20 cellular contexts compared by ENCODE assay signal in the genomic region with DNA sequence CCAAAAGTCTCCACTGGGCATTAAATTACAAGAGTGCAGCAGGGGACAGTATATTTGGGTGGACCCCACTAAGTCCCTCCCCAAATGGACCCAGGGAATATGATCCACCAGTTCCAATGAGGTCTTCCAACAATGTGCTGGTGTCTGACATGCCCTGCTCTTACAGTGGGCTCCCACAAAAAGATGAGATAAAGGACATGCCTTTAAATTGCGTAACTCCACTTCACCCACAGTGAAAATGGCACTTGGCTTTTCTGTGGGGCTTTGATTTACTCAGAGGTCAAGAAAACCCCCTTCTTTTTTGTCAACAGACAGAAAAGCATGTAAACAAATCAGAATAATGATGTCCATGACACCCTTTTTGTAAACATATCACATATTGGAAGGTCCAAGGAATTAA.
DNase-seq lines count a peak whose midpoint lies in the region; ATAC-seq, FAIRE-seq and TF ChIP-seq lines count a peak whose summit lies in the region.
"Had no signal": no experiment of that assay in that cellular context is flagged by ENCODE, and none has a peak within 500 bp of the region (broad histone marks: within the 10 kb centered on the region; RNA-seq: fewer than 3 reads in every experiment).

No MANE protein-coding gene starts in this region.

- no peak for TF ChIP-seq POLR2A in HepG2 (IDR thresholded peaks at IDR 0.05; ENCODE audit: insufficient read depth in 1 of 2, low read depth in 2 of 2, low read length in 2 of 2)
- TF ChIP-seq POLR2A in right lobe of liver (IDR thresholded peaks at IDR 0.05) = no peak
- no peak for TF ChIP-seq POLR2A in IMR-90 (IDR thresholded peaks at IDR 0.05; ENCODE audit: low read depth, low read length)

- no peak overlapping the region for H3K4ac ChIP-seq in IMR-90 (ENCODE audit: low read depth, low read length)

- TF ChIP-seq CTCF in HepG2 (CRISPR knock-in tag; IDR thresholded peaks at IDR 0.05) = no peak
- no peak for TF ChIP-seq CTCF in right lobe of liver (IDR thresholded peaks at IDR 0.05)
- no peak for TF ChIP-seq CTCF in IMR-90 (conservative IDR thresholded peaks at IDR 0.05; ENCODE audit: low read depth, low read length)
- no peak for TF ChIP-seq CTCF in A673 (conservative IDR thresholded peaks at IDR 0.05; ENCODE audit: low read depth, low read length)
- TF ChIP-seq CTCF in ascending aorta (IDR thresholded peaks at IDR 0.05) = no peak

- ATAC-seq in HepG2 (no peak), right lobe of liver (no peak), IMR-90 (ENCODE audit: low read depth) (no peak)
- no peak for ATAC-seq in stimulated activated naive B cell treated with anti-CD40 and anti-IgM and Interleukin-4, amounts not matched to agents 10 μg/mL and 1 μg/mL and 100 μg/mL, for 72 hours (replicated peaks)
- ATAC-seq: CD8-positive, alpha-beta T cell; GM23338; HCT116 had no signal

- H3K27ac Mint-ChIP-seq in stimulated activated naive B cell treated with anti-CD40 and anti-IgM and Interleukin-4, amounts not matched to agents 10 μg/mL and 1 μg/mL and 100 μg/mL, for 72 hours = peak overlapping the region; percentile 37
- H3K27ac Mint-ChIP-seq: CD4-positive, CD25-positive, alpha-beta regulatory T cell; CD8-positive, alpha-beta T cell; GM23338; H9 had no signal

- no peak overlapping the region for H2BK15ac ChIP-seq in IMR-90 (ENCODE audit: low read depth, low read length)

- BruUV-seq in HepG2 (replicated peaks; lab: Mats Ljungman, UMichigan) (no TSS peak), IMR-90 (replicated peaks; lab: Mats Ljungman, UMichigan) (no TSS peak), A673 (replicated peaks; lab: Mats Ljungman, UMichigan) (no TSS peak)

- H3K14ac ChIP-seq in IMR-90 (replicated peaks; ENCODE audit: low read depth, low read length) = no peak overlapping the region

- intact Hi-C loops in HepG2 (cut with micrococcal nuclease; ENCODE audit: unreplicated experiment) = no loop called here
- intact Hi-C loops in right lobe of liver (cut with DNase I) = no loop called here
- intact Hi-C loops in IMR-90 (cut with micrococcal nuclease) = no loop called here
- intact Hi-C loops in A673 (cut with micrococcal nuclease; ENCODE audit: unreplicated experiment) = no loop called here
- intact Hi-C loops in ascending aorta (cut with DNase I) = no loop called here

- no peaks in the 10 kb centered on the region; a peak in 1 of 5 replicates for H3K27me3 ChIP-seq in HepG2 (ENCODE audit: control insufficient read depth in 1 of 2, insufficient read depth in 2 of 2, low read length in 2 of 2)
- no peaks in the 10 kb centered on the region for H3K27me3 ChIP-seq in right lobe of liver
- H3K27me3 ChIP-seq in IMR-90 (ENCODE audit: control insufficient read depth, insufficient read depth, low read length) = no peaks in the 10 kb centered on the region
- no peaks in the 10 kb centered on the region for H3K27me3 ChIP-seq in A673 (replicated peaks; ENCODE audit: insufficient read depth, low read depth, low read length, poor library complexity)
- H3K27me3 ChIP-seq in ascending aorta = no peaks in the 10 kb centered on the region

- 9% methylated on average over 1 of the region's 1 CpG for WGBS in HepG2 (ENCODE audit: low lambda C conversion rate)
- WGBS in right lobe of liver (ENCODE audit: insufficient coverage, low coverage, low lambda C conversion rate, missing lambda C conversion rate) = 35% methylated on average over 1 of the region's 1 CpG
- WGBS in IMR-90 (ENCODE audit: extremely low coverage in 2 of 2, insufficient read length in 1 of 2), 2 experiments = no CpG with 5 or more reads among the region's 1 CpG

- H3K36me3 Mint-ChIP-seq in stimulated activated naive B cell treated with anti-CD40 and anti-IgM and Interleukin-4, amounts not matched to agents 10 μg/mL and 1 μg/mL and 100 μg/mL, for 72 hours = peaks cover 22 to 57% of the 10 kb centered on the region in 2 donors
- H3K36me3 Mint-ChIP-seq: CD4-positive, CD25-positive, alpha-beta regulatory T cell; CD8-positive, alpha-beta T cell had no signal

- H3K4me3 Mint-ChIP-seq in stimulated activated naive B cell treated with anti-CD40 and anti-IgM and Interleukin-4, amounts not matched to agents 10 μg/mL and 1 μg/mL and 100 μg/mL, for 72 hours = no peak overlapping the region
- H3K4me3 Mint-ChIP-seq: CD4-positive, CD25-positive, alpha-beta regulatory T cell; CD8-positive, alpha-beta T cell; GM23338; H9 had no signal

- H3K36me3 ChIP-seq in HepG2 (replicated peaks in 1 of 2; ENCODE audit: control insufficient read depth in 1 of 2, insufficient read depth in 2 of 2, low read length in 2 of 2) (no peaks in the 10 kb centered on the region), right lobe of liver (no peaks in the 10 kb centered on the region), IMR-90 (ENCODE audit: control insufficient read depth, insufficient read depth, low read length) (no peaks in the 10 kb centered on the region), A673 (ENCODE audit: insufficient read depth, low read length, poor library complexity, severe bottlenecking) (no peaks in the 10 kb centered on the region), ascending aorta (no peaks in the 10 kb centered on the region)

- H3K79me2 ChIP-seq in HepG2 (ENCODE audit: insufficient read depth, low read length) = no peaks in the 10 kb centered on the region

- H2BK5ac ChIP-seq in IMR-90 (ENCODE audit: low read depth, low read length, poor library complexity, severe bottlenecking) = no peak overlapping the region

- no peak overlapping the region for H3K27ac ChIP-seq in HepG2 (ENCODE audit: extremely low read length, insufficient read depth, low read length)
- no peak overlapping the region for H3K27ac ChIP-seq in right lobe of liver
- H3K27ac ChIP-seq in IMR-90 (ENCODE audit: insufficient read depth, low read length) = no peak overlapping the region
- no peak overlapping the region for H3K27ac ChIP-seq in A673 (ENCODE audit: low read depth, low read length, poor library complexity, severe bottlenecking)
- H3K27ac ChIP-seq in ascending aorta = no peak overlapping the region
- H3K27ac ChIP-seq: 22Rv1, C4-2B had no signal

- H4K8ac ChIP-seq in IMR-90 (ENCODE audit: low read depth in 2 of 2, low read length in 2 of 2) = no peak overlapping the region

- no peak overlapping the region for H3K56ac ChIP-seq in IMR-90 (ENCODE audit: extremely low read depth, insufficient read depth, low read length)

- no peak overlapping the region for H2BK120ac ChIP-seq in IMR-90 (ENCODE audit: low read depth, low read length)

- no peaks in the 10 kb centered on the region for H4K20me1 ChIP-seq in HepG2 (ENCODE audit: insufficient read depth, low read length)
- H4K20me1 ChIP-seq in IMR-90 (ENCODE audit: insufficient read depth, low read length) = no peaks in the 10 kb centered on the region

- H3K4me1 Mint-ChIP-seq in stimulated activated naive B cell treated with anti-CD40 and anti-IgM and Interleukin-4, amounts not matched to agents 10 μg/mL and 1 μg/mL and 100 μg/mL, for 72 hours = peaks cover 24 to 52% of the 10 kb centered on the region in 2 donors

- H3K9me3 ChIP-seq in HepG2 (ENCODE audit: low read length) (no peaks in the 10 kb centered on the region), right lobe of liver (no peaks in the 10 kb centered on the region), IMR-90 (ENCODE audit: control insufficient read depth, insufficient read depth, low read length) (no peaks in the 10 kb centered on the region), A673 (ENCODE audit: low read depth, low read length, poor library complexity, severe bottlenecking) (no peaks in the 10 kb centered on the region), ascending aorta (no peaks in the 10 kb centered on the region)
- H3K9me3 ChIP-seq: Caco-2 had no signal

- TF ChIP-seq RAD21 in HepG2 (CRISPR knock-in tag; IDR thresholded peaks at IDR 0.05) (no peak), IMR-90 (IDR thresholded peaks at IDR 0.05; ENCODE audit: low read length) (no peak)

- H4K5ac ChIP-seq in IMR-90 (ENCODE audit: low read depth, low read length) = no peak overlapping the region

- no peaks in the 10 kb centered on the region for H3K4me1 ChIP-seq in HepG2 (ENCODE audit: insufficient read depth, low read length)
- no peaks in the 10 kb centered on the region for H3K4me1 ChIP-seq in right lobe of liver
- no peaks in the 10 kb centered on the region for H3K4me1 ChIP-seq in IMR-90 (ENCODE audit: control insufficient read depth, insufficient read depth, low read length)
- peaks cover 11% of the 10 kb centered on the region for H3K4me1 ChIP-seq in A673 (ENCODE audit: insufficient read depth, low read length, poor library complexity, severe bottlenecking)
- H3K4me1 ChIP-seq in ascending aorta = peaks cover 0 to 1% of the 10 kb centered on the region in 2 donors
- H3K4me1 ChIP-seq: Caco-2 had no signal

- TF ChIP-seq EP300 in HepG2 (IDR thresholded peaks at IDR 0.05; ENCODE audit: low read depth in 2 of 2, low read length in 2 of 2) (no peak), HepG2 (CRISPR knock-in tag; IDR thresholded peaks at IDR 0.05; ENCODE audit: borderline replicate concordance) (no peak)

- no peak overlapping the region for H2BK20ac ChIP-seq in IMR-90 (ENCODE audit: low read depth, low read length)

- H3K9me1 ChIP-seq in IMR-90 (ENCODE audit: insufficient read depth, low read length) = no peaks in the 10 kb centered on the region

- H2AK9ac ChIP-seq in IMR-90 (replicated peaks; ENCODE audit: low read depth, low read length, poor library complexity) = no peak overlapping the region

- CTCF ChIA-PET in HepG2 (lab: Yijun Ruan, JAX; ENCODE audit: low intra/inter-chr PET ratio, low total read pairs) (no interaction called here), IMR-90 (lab: Yijun Ruan, JAX) (no interaction called here), A673 (lab: Charles Lee) (no interaction called here)

- H2AFZ ChIP-seq in HepG2 (ENCODE audit: low read length) (no peak overlapping the region), IMR-90 (replicated peaks; ENCODE audit: low read length, poor library complexity) (no peak overlapping the region)
- H2AFZ ChIP-seq: GM23338 had no signal

- dilution Hi-C loops in IMR-90 (cut with HindIII; ENCODE audit: low sequenced_read_pairs, unreplicated experiment) = no loop called here

- DNase-seq in HepG2 (ENCODE audit: low spot score) (no peak), right lobe of liver (no peak), IMR-90 (no peak), A673 (ENCODE audit: low spot score) (no peak), ascending aorta (ENCODE audit: low spot score in 2 of 2) (no peak)
- no peak for DNase-seq in stimulated activated naive B cell treated with anti-CD40 and anti-IgM and Interleukin-4, amounts not matched to agents 10 μg/mL and 1 μg/mL and 100 μg/mL, for 72 hours
- DNase-seq: Caco-2; CD4-positive, CD25-positive, alpha-beta regulatory T cell; CD8-positive, alpha-beta T cell; DMS153; DND-41; H9 had no signal

- H3K79me1 ChIP-seq in IMR-90 (ENCODE audit: low read depth in 1 of 2, low read length in 2 of 2) = no peaks in the 10 kb centered on the region

- in situ Hi-C loops in HepG2 (cut with HindIII; ENCODE audit: extremely low pct_ligation_motif_present, low pct_unique_long_range_greater_than_20kb) (no loop called here), IMR-90 (cut with MboI; ENCODE audit: low sequenced_read_pairs) (no loop called here)

- no peak overlapping the region for H4K91ac ChIP-seq in IMR-90 (ENCODE audit: insufficient read depth, low read depth, low read length)

- no peak overlapping the region for H3K4me3 ChIP-seq in HepG2 (replicated peaks in 1 of 3; ENCODE audit: insufficient read depth in 1 of 3, low read depth in 2 of 3, low read length in 3 of 3)
- no peak overlapping the region for H3K4me3 ChIP-seq in right lobe of liver
- H3K4me3 ChIP-seq in IMR-90 (ENCODE audit: insufficient read depth, low read depth, low read length) = no peak overlapping the region
- no peak overlapping the region for H3K4me3 ChIP-seq in A673 (ENCODE audit: low read depth, low read length, poor library complexity, severe bottlenecking)
- no peak overlapping the region for H3K4me3 ChIP-seq in ascending aorta
- H3K4me3 ChIP-seq: GM23338 had no signal

- H3K18ac ChIP-seq in IMR-90 (ENCODE audit: low read depth, low read length) = no peak overlapping the region

- FAIRE-seq in HepG2 (lab: Jason Lieb, UNC) = no peak
- FAIRE-seq: A204.1, G401.6, GM12892, GM19239 had no signal

- H3K9me3 Mint-ChIP-seq in stimulated activated naive B cell treated with anti-CD40 and anti-IgM and Interleukin-4, amounts not matched to agents 10 μg/mL and 1 μg/mL and 100 μg/mL, for 72 hours = no peaks in the 10 kb centered on the region
- H3K9me3 Mint-ChIP-seq: CD8-positive, alpha-beta T cell; GM23338; H9 had no signal

- POLR2A ChIA-PET in HepG2 (lab: Yijun Ruan, JAX) = no interaction called here
- POLR2A ChIA-PET in IMR-90 (lab: Charles Lee; ENCODE audit: unreplicated experiment) = no interaction called here
- POLR2A ChIA-PET in A673 (lab: Charles Lee; ENCODE audit: low non-redundant PET) = no interaction called here

- no peak overlapping the region for H2AK5ac ChIP-seq in IMR-90 (ENCODE audit: low read depth, low read length)

- H3K4me2 ChIP-seq in HepG2 (ENCODE audit: low read depth, low read length) (no peak overlapping the region), IMR-90 (ENCODE audit: low read depth, low read length) (no peak overlapping the region)
- H3K4me2 ChIP-seq: GM23338 had no signal

- H3K23ac ChIP-seq in IMR-90 (ENCODE audit: low read depth, low read length) = no peak overlapping the region

- H3K9ac ChIP-seq in HepG2 (ENCODE audit: insufficient read depth, low read depth, low read length) (no peak overlapping the region), IMR-90 (ENCODE audit: low read depth, low read length) (no peak overlapping the region)

- H3K27me3 Mint-ChIP-seq in stimulated activated naive B cell treated with anti-CD40 and anti-IgM and Interleukin-4, amounts not matched to agents 10 μg/mL and 1 μg/mL and 100 μg/mL, for 72 hours = no peaks in the 10 kb centered on the region
